ENCODE assay signal across 33 cellular contexts in the genomic region with DNA sequence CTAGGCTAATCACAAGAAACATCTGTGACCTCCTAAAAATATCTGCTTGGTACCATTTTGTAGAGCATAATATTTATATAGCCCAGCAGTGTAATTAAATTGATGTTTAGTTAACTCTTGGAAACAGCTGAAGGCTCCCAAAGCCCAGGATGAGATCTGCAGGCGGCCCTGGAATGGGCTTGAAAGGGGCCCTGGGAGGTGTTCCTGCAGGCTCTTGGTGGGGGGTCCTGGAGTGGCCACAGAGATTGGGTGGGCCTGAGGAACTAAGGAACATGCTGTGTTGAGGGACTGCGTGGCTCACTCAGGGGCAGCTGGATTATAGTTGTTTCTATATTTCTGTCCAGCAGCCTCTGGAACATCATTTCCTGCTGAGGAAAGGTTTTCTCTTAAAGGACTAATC. TPM values are rescaled to one million over a fixed set of nuclear protein-coding genes. Genes with fewer than 3 reads are reported as not detected.
"Had no signal": no experiment of that assay in that cellular context is flagged by ENCODE, and none has a peak within 500 bp of the region (broad histone marks: within the 10 kb centered on the region; RNA-seq: fewer than 3 reads in every experiment).

No MANE protein-coding gene starts in this region.

- H3K27ac Mint-ChIP-seq: activated CD4-positive, alpha-beta T cell treated with anti-CD3 and anti-CD28 coated beads, Interleukin-2, amount 10 ng/mL, durations not matched to agents 24 days and 14 days; activated CD8-positive, alpha-beta T cell treated with anti-CD3 and anti-CD28 coated beads for 36 hours; activated naive CD8-positive, alpha-beta T cell treated with anti-CD3 and anti-CD28 coated beads for 36 hours; activated T-cell treated with anti-CD3 and anti-CD28 coated beads, Interleukin-2, amount 50 U/mL, for 72 hours; activated T-helper 17 cell treated with anti-CD3 and anti-CD28 coated beads, Interleukin-2, amount 50 U/mL, for 72 hours had no signal

- H3K36me3 ChIP-seq: brain microvascular endothelial cell, MG63, WERI-Rb-1 had no signal

- DNase-seq: activated CD4-positive, alpha-beta T cell treated with anti-CD3 and anti-CD28 coated beads, Interleukin-2, amount 10 ng/mL, durations not matched to agents 24 days and 14 days; activated CD4-positive, alpha-beta T cell treated with anti-CD3 and anti-CD28 coated beads, Interleukin-2, amount 50 U/mL, for 4 hours; activated CD8-positive, alpha-beta T cell treated with anti-CD3 and anti-CD28 coated beads for 36 hours; activated effector memory CD4-positive, alpha-beta T cell treated with anti-CD3 and anti-CD28 coated beads, Interleukin-2, amount 50 U/mL, for 16 hours; activated naive CD4-positive, alpha-beta T cell; activated naive CD4-positive, alpha-beta T cell treated with anti-CD3 and anti-CD28 coated beads, Interleukin-2, amount 50 U/mL, for 16 hours; activated naive CD8-positive, alpha-beta T cell treated with anti-CD3 and anti-CD28 coated beads for 36 hours; activated T-cell treated with anti-CD3 and anti-CD28 coated beads, Interleukin-2, amount 50 U/mL, for 1 hour; activated T-cell treated with anti-CD3 and anti-CD28 coated beads, Interleukin-2, amount 50 U/mL, for 72 hours; amniotic stem cell; aorta; brain microvascular endothelial cell; Kasumi-1; KG1; MG63; NCI-H1048; NCI-H1105 treated with DMSO at 0.1 percent for 48 hours; NCI-H1436; NCI-H1694; NCI-H1930; NCI-H2081 treated with DMSO at 0.1 percent for 48 hours; NCI-H226; NCI-H446 treated with DMSO at 0.1 percent for 48 hours; NCI-H524; OCI-M1; Right ventricle myocardium superior; T1000; WERI-Rb-1 had no signal

- ATAC-seq: activated CD8-positive, alpha-beta T cell treated with anti-CD3 and anti-CD28 coated beads for 36 hours; activated T-cell treated with anti-CD3 and anti-CD28 coated beads, Interleukin-2, amount 50 U/mL, for 72 hours; activated T-helper 17 cell treated with anti-CD3 and anti-CD28 coated beads, Interleukin-2, amount 50 U/mL, for 72 hours had no signal

- H3K4me3 Mint-ChIP-seq: activated CD4-positive, alpha-beta T cell treated with anti-CD3 and anti-CD28 coated beads, Interleukin-2, amount 10 ng/mL, durations not matched to agents 24 days and 14 days; activated CD8-positive, alpha-beta T cell treated with anti-CD3 and anti-CD28 coated beads for 36 hours; activated naive CD8-positive, alpha-beta T cell treated with anti-CD3 and anti-CD28 coated beads for 36 hours; activated T-cell treated with anti-CD3 and anti-CD28 coated beads, Interleukin-2, amount 50 U/mL, for 72 hours; activated T-helper 17 cell treated with anti-CD3 and anti-CD28 coated beads, Interleukin-2, amount 50 U/mL, for 72 hours had no signal

- H3K27me3 Mint-ChIP-seq: activated CD4-positive, alpha-beta T cell treated with anti-CD3 and anti-CD28 coated beads, Interleukin-2, amount 10 ng/mL, durations not matched to agents 24 days and 14 days; activated CD8-positive, alpha-beta T cell treated with anti-CD3 and anti-CD28 coated beads for 36 hours; activated naive CD8-positive, alpha-beta T cell treated with anti-CD3 and anti-CD28 coated beads for 36 hours had no signal

- H3K4me1 Mint-ChIP-seq: activated CD4-positive, alpha-beta T cell treated with anti-CD3 and anti-CD28 coated beads, Interleukin-2, amount 10 ng/mL, durations not matched to agents 24 days and 14 days; activated naive CD8-positive, alpha-beta T cell treated with anti-CD3 and anti-CD28 coated beads for 36 hours; activated T-helper 17 cell treated with anti-CD3 and anti-CD28 coated beads, Interleukin-2, amount 50 U/mL, for 72 hours had no signal

- H3K9me3 Mint-ChIP-seq: activated CD8-positive, alpha-beta T cell treated with anti-CD3 and anti-CD28 coated beads for 36 hours; activated naive CD8-positive, alpha-beta T cell treated with anti-CD3 and anti-CD28 coated beads for 36 hours; activated T-helper 17 cell treated with anti-CD3 and anti-CD28 coated beads, Interleukin-2, amount 50 U/mL, for 72 hours had no signal

- H3K27me3 ChIP-seq: brain microvascular endothelial cell, MG63 had no signal

- H3K27ac ChIP-seq: brain microvascular endothelial cell, SK-N-MC, WERI-Rb-1 had no signal

- H3K9me3 ChIP-seq: MG63 had no signal

- H3K36me3 Mint-ChIP-seq: activated naive CD8-positive, alpha-beta T cell treated with anti-CD3 and anti-CD28 coated beads for 36 hours had no signal

- H3K4me3 ChIP-seq: MG63, SK-N-MC had no signal

RNA-seq across cellular contexts. Expression of a gene that starts 9.2 kb away (rescaled TPM):
- total RNA-seq: activated CD4-positive, alpha-beta T cell treated with anti-CD3 and anti-CD28 coated beads, Interleukin-2, amount 10 ng/mL, durations not matched to agents 24 days and 14 days; activated CD8-positive, alpha-beta memory T cell treated with anti-CD3 and anti-CD28 coated beads for 36 hours; activated CD8-positive, alpha-beta T cell treated with anti-CD3 and anti-CD28 coated beads for 36 hours; activated naive CD8-positive, alpha-beta T cell treated with anti-CD3 and anti-CD28 coated beads for 36 hours; activated T-cell treated with anti-CD3 and anti-CD28 coated beads, Interleukin-2, amount 50 U/mL, for 72 hours; activated T-helper 17 cell treated with anti-CD3 and anti-CD28 coated beads, Interleukin-2, amount 50 U/mL, for 72 hours; aorta; Right ventricle myocardium superior; T-helper 1 cell treated with Interleukin-12 subunit alpha and Interleukin-12 subunit beta and Interleukin-4 antibody, amounts not matched to agents 30 ng/mL and 1 ng/mL, for 36 hours; T-helper 2 cell treated with Interferon-gamma antibody and Interleukin-4, amounts not matched to agents 100 ng/mL and 5 ng/mL, for 36 hours had no signal
- polyA plus RNA-seq: aorta had no signal
